In the genomic region with DNA sequence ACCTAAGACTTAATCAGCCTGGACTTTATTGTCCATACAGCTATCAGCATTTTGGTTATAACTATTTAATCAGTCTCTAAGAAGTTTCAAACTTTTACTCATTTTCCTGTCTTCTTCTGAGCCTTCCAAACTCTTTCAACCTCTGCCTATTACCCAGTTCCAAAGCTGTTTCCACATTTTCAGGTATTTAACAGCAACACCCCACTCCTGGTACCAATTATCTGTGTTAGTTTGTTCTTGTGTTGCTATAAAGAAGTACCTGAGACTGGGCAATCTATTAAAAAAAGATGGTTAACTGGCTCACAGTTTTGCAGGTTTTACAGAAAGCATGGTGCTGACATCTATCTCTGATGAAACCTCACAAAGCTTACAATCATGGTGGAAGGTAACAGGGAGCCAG, we compare ENCODE assay signal across 8 cellular contexts.
"Had no signal": no experiment of that assay in that cellular context is flagged by ENCODE, and none has a peak within 500 bp of the region (broad histone marks: within the 10 kb centered on the region; RNA-seq: fewer than 3 reads in every experiment).

No MANE protein-coding gene starts in this region.

- H2AFZ ChIP-seq: GM23248 had no signal

- FAIRE-seq: HTR-8/SVneo had no signal

- H3K36me3 ChIP-seq: HAP-1 had no signal

- H3K4me1 ChIP-seq: HAP-1 had no signal

- H3K4me3 ChIP-seq: GM23248, HAP-1 had no signal

- H3K9me3 ChIP-seq: HAP-1 had no signal

- DNase-seq: GM23248, GOT3, H7, IMR-90, KBM-7 had no signal

- H3K27ac ChIP-seq: GM23248 had no signal

- ATAC-seq: HCT116 had no signal

- H3K9ac ChIP-seq: GM23248 had no signal
